11 cellular contexts compared by ENCODE assay signal in genomic region chr11:2886936-2887335, GRCh38. TPM values are rescaled to one million over a fixed set of nuclear protein-coding genes. Genes with fewer than 3 reads are reported as not detected.
A peak's percentile ranks its signal among the peaks of the same experiment; 100 is the strongest.
DNase-seq lines count a peak whose midpoint lies in the region; ATAC-seq, FAIRE-seq and TF ChIP-seq lines count a peak whose summit lies in the region.
"Had no signal": no experiment of that assay in that cellular context is flagged by ENCODE, and none has a peak within 500 bp of the region (broad histone marks: within the 10 kb centered on the region; RNA-seq: fewer than 3 reads in every experiment).

No MANE protein-coding gene starts in this region.

- H3K4me3 ChIP-seq in mammary epithelial cell (replicated peaks in 1 of 3; ENCODE audit: insufficient read depth in 1 of 3, low read depth in 2 of 3, low read length in 3 of 3) (no peak overlapping the region), K562 (no peak overlapping the region), vagina (peak overlapping the region in 1 of 2 donors; percentile 61)

- H3K9me3 ChIP-seq in mammary epithelial cell (replicated peaks; ENCODE audit: insufficient read depth, low read length): no peaks in the 10 kb centered on the region
- no peaks in the 10 kb centered on the region for H3K9me3 ChIP-seq in K562 (replicated peaks; ENCODE audit: control insufficient read depth, insufficient read depth, low read depth, low read length)
- H3K9me3 ChIP-seq in vagina: no peaks in the 10 kb centered on the region
- H3K9me3 ChIP-seq: heart left ventricle had no signal

- H3K4me1 ChIP-seq in mammary epithelial cell (ENCODE audit: insufficient read depth, low read length) (peaks cover 30% of the 10 kb centered on the region), K562 (replicated peaks in 1 of 2; ENCODE audit: control insufficient read depth in 2 of 2, insufficient read depth in 2 of 2, low read length in 2 of 2) (peaks cover 34 to 84% of the 10 kb centered on the region in 2 experiments), vagina (peaks cover 41% of the 10 kb centered on the region)

- no peak for TF ChIP-seq RAD21 in K562 (CRISPR knock-in tag; conservative IDR thresholded peaks at IDR 0.05 in 1 of 2, IDR thresholded peaks at IDR 0.05 in 1 of 2)

- H3K9me3 Mint-ChIP-seq in MCF 10A (ENCODE audit: unreplicated experiment) (no peaks in the 10 kb centered on the region), natural killer cell (no peaks in the 10 kb centered on the region)

- H3K4me2 ChIP-seq in mammary epithelial cell (ENCODE audit: insufficient read depth, low read depth, low read length) (no peak overlapping the region), K562 (ENCODE audit: insufficient read depth, low read length) (no peak overlapping the region)

- no peak for TF ChIP-seq EP300 in K562 (IDR thresholded peaks at IDR 0.05; ENCODE audit: low read length)

- TF ChIP-seq CTCF in MCF 10A (IDR thresholded peaks at IDR 0.05; ENCODE audit: unreplicated experiment) (no peak), mammary epithelial cell (conservative IDR thresholded peaks at IDR 0.05 in 1 of 2, IDR thresholded peaks at IDR 0.05 in 1 of 2; ENCODE audit: extremely low read depth in 1 of 2, insufficient read depth in 1 of 2, low read depth in 1 of 2, low read length in 2 of 2) (no peak), K562 (IDR thresholded peaks at IDR 0.05 in 2 of 3, conservative IDR thresholded peaks at IDR 0.05 in 1 of 3; ENCODE audit: insufficient read depth in 2 of 3, low read depth in 1 of 3, low read length in 3 of 3) (no peak), natural killer cell (IDR thresholded peaks at IDR 0.05) (no peak), vagina (IDR thresholded peaks at IDR 0.05) (no peak)

- H3K4me3 Mint-ChIP-seq in MCF 10A (ENCODE audit: unreplicated experiment) (no peak overlapping the region), natural killer cell (peak overlapping the region; percentile 63)

- H3K79me2 ChIP-seq in mammary epithelial cell (ENCODE audit: insufficient read depth, low read length) (no peaks in the 10 kb centered on the region), K562 (ENCODE audit: control insufficient read depth, insufficient read depth, low read length) (no peaks in the 10 kb centered on the region)

- TF ChIP-seq POLR2A in K562 (conservative IDR thresholded peaks at IDR 0.05) (no peak), vagina (IDR thresholded peaks at IDR 0.05) (no peak)

- no peak for ATAC-seq in K562
- ATAC-seq in natural killer cell: no peak

- BruUV-seq in MCF 10A (replicated peaks; lab: Mats Ljungman, UMichigan) (no TSS peak), mammary epithelial cell (replicated peaks; lab: Mats Ljungman, UMichigan) (no TSS peak), K562 (replicated peaks; lab: Mats Ljungman, UMichigan) (no TSS peak)

- CTCF ChIA-PET in MCF 10A (lab: Yijun Ruan, JAX): interaction anchor here (0.6 to 13.1 kb wide), 18 partner anchors 9 to 590 kb away, joined by 3 to 443 read pairs (median 4); partner anchors contain the start of genes PHLDA2 and TSSC4
- CTCF ChIA-PET in mammary epithelial cell (lab: Charles Lee; ENCODE audit: low non-redundant PET): no interaction called here
- CTCF ChIA-PET in K562 (lab: Yijun Ruan, JAX; ENCODE audit: low intra/inter-chr PET ratio): interaction anchor here (10.6 kb wide), 1 partner anchor 353 kb away, joined by 228 read pairs; no protein-coding TSS in a partner anchor

- 94% methylated on average over 2 of the region's 5 CpGs for whole genome bisulfite sequencing in mammary epithelial cell (ENCODE audit: low coverage, missing lambda C conversion rate)
- WGBS in K562 (ENCODE audit: insufficient coverage, low coverage, missing lambda C conversion rate): 69% methylated on average over 5 of the region's 5 CpGs

- no peak for FAIRE-seq in K562 (lab: Jason Lieb, UNC)
- FAIRE-seq: endothelial cell of umbilical vein had no signal

- dilution Hi-C loops in mammary epithelial cell (cut with HindIII; ENCODE audit: low sequenced_read_pairs): loop anchor here (25.0 kb wide), 1 partner anchor 350 kb away; no protein-coding TSS in a partner anchor

- H3K27ac Mint-ChIP-seq in MCF 10A (ENCODE audit: low read depth, unreplicated experiment): peak overlapping the region; percentile 31
- H3K27ac Mint-ChIP-seq in natural killer cell: peak overlapping the region in 1 of 2 donors; percentile 44

- in situ Hi-C loops in mammary epithelial cell (cut with MboI; ENCODE audit: low sequenced_read_pairs in 2 of 2) (loop anchor here (5.0 to 25.0 kb wide), 2 partner anchors 355 to 450 kb away; partner anchors contain the start of genes KCNQ1 (in 2 of the 2) and TRPM5 (in 2 of the 2)), K562 (cut with MboI) (loop anchor here (5.0 kb wide), 1 partner anchor 355 kb away; no protein-coding TSS in a partner anchor)

- H3K36me3 ChIP-seq in mammary epithelial cell (ENCODE audit: insufficient read depth, low read length): no peaks in the 10 kb centered on the region
- no peaks in the 10 kb centered on the region for H3K36me3 ChIP-seq in K562 (ENCODE audit: control insufficient read depth, insufficient read depth, low read length)
- H3K36me3 ChIP-seq in vagina: no peaks in the 10 kb centered on the region

- H3K9me1 ChIP-seq in K562 (ENCODE audit: control insufficient read depth, insufficient read depth, low read length): no peaks in the 10 kb centered on the region

- H3K36me3 Mint-ChIP-seq in MCF 10A (ENCODE audit: insufficient read depth, unreplicated experiment) (peaks cover 7% of the 10 kb centered on the region), natural killer cell (no peaks in the 10 kb centered on the region)

- H3K4me1 Mint-ChIP-seq in MCF 10A (ENCODE audit: insufficient read depth, unreplicated experiment): peaks cover 4% of the 10 kb centered on the region
- peaks cover 19 to 23% of the 10 kb centered on the region in 2 donors for H3K4me1 Mint-ChIP-seq in natural killer cell

- H3K27me3 ChIP-seq in mammary epithelial cell (ENCODE audit: insufficient read depth, low read length) (peaks cover 19% of the 10 kb centered on the region), K562 (ENCODE audit: control insufficient read depth in 2 of 2, insufficient read depth in 2 of 2, low read length in 2 of 2) (0 out of 5 replicates have a peak, but pooled peaks cover 0 to 5% of the 10 kb centered on the region in 2 experiments), vagina (no peaks in the 10 kb centered on the region)

- no peaks in the 10 kb centered on the region for H4K20me1 ChIP-seq in mammary epithelial cell (ENCODE audit: insufficient read depth, low read length)
- no peaks in the 10 kb centered on the region for H4K20me1 ChIP-seq in K562 (replicated peaks; ENCODE audit: control insufficient read depth, insufficient read depth, low read length)

- POLR2A ChIA-PET in MCF 10A (lab: Yijun Ruan, JAX) (interaction anchor here (1.1 to 6.9 kb wide), 5 partner anchors 42 to 354 kb away, joined by 4 to 68 read pairs (median 5); partner anchors contain the start of gene PHLDA2), K562 (lab: Yijun Ruan, JAX) (interaction anchor here (0.5 to 1.4 kb wide), 4 partner anchors 48 to 417 kb away, joined by 4 read pairs; no protein-coding TSS in a partner anchor)

- no peak overlapping the region for H3K27ac ChIP-seq in mammary epithelial cell (ENCODE audit: insufficient read depth, low read depth, low read length)
- H3K27ac ChIP-seq in K562 (ENCODE audit: extremely low read depth, low read depth, low read length): no peak overlapping the region
- peak overlapping the region; percentile 95 for H3K27ac ChIP-seq in vagina

- DNase-seq in MCF 10A (ENCODE audit: unreplicated experiment) (no peak), mammary epithelial cell (no peak), K562 (ENCODE audit: extremely low read depth in 1 of 4, low spot score in 3 of 4) (no peak), natural killer cell (no peak), vagina (ENCODE audit: extremely low spot score in 2 of 2) (no peak), NCI-H146 treated with DMSO at 0.1 percent for 48 hours (lab: John Stamatoyannopoulos, UW; ENCODE audit: unreplicated experiment) (no peak), NOMO-1 (lab: John Stamatoyannopoulos, UW; ENCODE audit: unreplicated experiment in 2 of 2) (no peak), NCI-H2227 (lab: John Stamatoyannopoulos, UW; ENCODE audit: unreplicated experiment) (no peak)
- DNase-seq: NCI-H226 had no signal

- H3K27me3 Mint-ChIP-seq in MCF 10A (ENCODE audit: insufficient read depth, unreplicated experiment): no peaks in the 10 kb centered on the region
- H3K27me3 Mint-ChIP-seq in natural killer cell (ENCODE audit: low read depth in 2 of 2): peaks cover 8 to 15% of the 10 kb centered on the region in 2 donors

- no peak overlapping the region for H2AFZ ChIP-seq in mammary epithelial cell (ENCODE audit: low read depth, low read length)
- no peak overlapping the region for H2AFZ ChIP-seq in K562 (ENCODE audit: low read depth, low read length)

- intact Hi-C loops in MCF 10A (cut with micrococcal nuclease): no loop called here
- intact Hi-C loops in mammary epithelial cell (cut with micrococcal nuclease): no loop called here
- intact Hi-C loops in K562 (cut with micrococcal nuclease): loop anchor here (5.0 to 10.0 kb wide), 2 partner anchors 190 to 322 kb away; partner anchors contain the start of gene KCNQ1OT1
- intact Hi-C loops in natural killer cell (cut with micrococcal nuclease): no loop called here
- intact Hi-C loops in vagina (cut with DNase I): loop anchor here (1.0 to 5.0 kb wide), 2 partner anchors 61 to 185 kb away; no protein-coding TSS in a partner anchor

- no peak overlapping the region for H3K9ac ChIP-seq in mammary epithelial cell (ENCODE audit: insufficient read depth, low read length)
- 0 out of 4 replicates have a peak overlapping the region, but pooled peaks of 1 of the 2 experiments have one; percentile 81 for H3K9ac ChIP-seq in K562 (ENCODE audit: insufficient read depth in 1 of 2, low read depth in 2 of 2, low read length in 2 of 2)

RNA-seq across cellular contexts. Expression of gene CDKN1C, which starts 1.4 kb away (rescaled TPM):
- total RNA-seq in MCF 10A (2022) (5.7 and 6.9 TPM in 2 replicates), mammary epithelial cell (under 1 TPM; 0.38 to 0.50 TPM), K562 (2014; rRNA removed) (19.2 and 23.5 TPM in 2 replicates), K562 (2014; rRNA removed; fragmentation: Illumina TruSeq; extraction: Trizol) (3.5 and 4.0 TPM in 2 replicates), K562 (2015; rRNA removed; fragmentation: Illumina TruSeq; extraction: Trizol) (2.8 and 3.5 TPM in 2 replicates), K562 (2021) (21.1 and 21.9 TPM in 2 replicates), natural killer cell (10 to 100 TPM in 1 of 3 donors, 1 to 10 TPM in 2; 2.6 to 27.9 (median 6.3) TPM), vagina (67.3 TPM)
- polyA plus RNA-seq in mammary epithelial cell (0.08 TPM), K562 (2011; rRNA removed) (9.2 and 17.4 TPM in 2 replicates), K562 (2014; fragmentation: Illumina TruSeq; extraction: Trizol) (3.9 and 5.2 TPM in 2 replicates), K562 (2014; fragmentation: Nextera tagmentation; extraction: Ambion mirVana) (10 to 100 TPM in 1 of 2 experiments, 1 to 10 TPM in 1; 9.3 to 18.7 TPM), K562 (2014; rRNA removed) (11.0 and 13.0 TPM in 2 replicates)
- polyA minus RNA-seq in mammary epithelial cell: not detected
- 7.1 and 13.9 TPM in 2 replicates for total RNA-seq in K562 (2011; cell fraction: chromatin; rRNA removed; ENCODE audit: low replicate concordance)
- total RNA-seq in K562 (2011; cell fraction: nucleolus; rRNA removed): 20.5 and 24.5 TPM in 2 replicates
- 10.9 and 11.1 TPM in 2 replicates for total RNA-seq in K562 (2011; cell fraction: nucleoplasm; rRNA removed)
- 12.9 and 29.1 TPM in 2 replicates for polyA plus RNA-seq in K562 (2011; cell fraction: cytosol; rRNA removed)
- 25.4 and 25.7 TPM in 2 replicates for polyA plus RNA-seq in K562 (2011; cell fraction: nucleus; rRNA removed)
- polyA plus RNA-seq in K562 (2012): 10.9 and 13.2 TPM in 2 replicates
- 4.8 and 6.4 TPM in 2 replicates for polyA minus RNA-seq in K562 (2011; rRNA and poly(A)+ RNA removed)
- polyA minus RNA-seq in K562 (2011; cell fraction: cytosol; rRNA and poly(A)+ RNA removed): 11.8 and 22.5 TPM in 2 replicates
- polyA minus RNA-seq in K562 (2011; cell fraction: nucleus; rRNA and poly(A)+ RNA removed): 7.5 and 8.9 TPM in 2 replicates

RNA-seq across cellular contexts. Expression of gene PHLDA2, which starts 42.3 kb away (rescaled TPM):
- total RNA-seq in MCF 10A (2022) (118 and 135 TPM in 2 replicates), mammary epithelial cell (100 to 1,000 TPM in 1 of 2 donors, 1 to 10 TPM in 1; 9.5 to 164 TPM), K562 (2014; rRNA removed) (14.8 and 26.2 TPM in 2 replicates), K562 (2014; rRNA removed; fragmentation: Illumina TruSeq; extraction: Trizol) (0.70 and 0.76 TPM in 2 replicates), K562 (2015; rRNA removed; fragmentation: Illumina TruSeq; extraction: Trizol) (5.7 and 6.3 TPM in 2 replicates), K562 (2021) (42.4 and 43.2 TPM in 2 replicates), natural killer cell (1 to 10 TPM in 2 of 3 donors, under 1 TPM in 1; 0.79 to 3.2 (median 2.2) TPM), vagina (43.5 TPM)
- polyA plus RNA-seq in mammary epithelial cell (81.0 TPM), K562 (2011; rRNA removed) (4.7 and 4.9 TPM in 2 replicates), K562 (2014; fragmentation: Illumina TruSeq; extraction: Trizol) (4.0 and 24.8 TPM in 2 replicates), K562 (2014; fragmentation: Nextera tagmentation; extraction: Ambion mirVana) (under 1 TPM; 0.43 to 0.87 TPM), K562 (2014; rRNA removed) (33.6 and 37.8 TPM in 2 replicates)
- 23.0 TPM for polyA minus RNA-seq in mammary epithelial cell
- total RNA-seq in K562 (2011; cell fraction: chromatin; rRNA removed; ENCODE audit: low replicate concordance): 3.2 and 7.8 TPM in 2 replicates
- 13.6 and 14.7 TPM in 2 replicates for total RNA-seq in K562 (2011; cell fraction: nucleolus; rRNA removed)
- total RNA-seq in K562 (2011; cell fraction: nucleoplasm; rRNA removed): 5.4 and 5.7 TPM in 2 replicates
- 19.3 and 101 TPM in 2 replicates for polyA plus RNA-seq in K562 (2011; cell fraction: cytosol; rRNA removed)
- polyA plus RNA-seq in K562 (2011; cell fraction: nucleus; rRNA removed): 10.5 and 21.0 TPM in 2 replicates
- 26.8 and 31.0 TPM in 2 replicates for polyA plus RNA-seq in K562 (2012)
- polyA minus RNA-seq in K562 (2011; rRNA and poly(A)+ RNA removed): 0.84 and 1.1 TPM in 2 replicates
- 14.8 and 27.2 TPM in 2 replicates for polyA minus RNA-seq in K562 (2011; cell fraction: cytosol; rRNA and poly(A)+ RNA removed)
- 11.8 and 14.1 TPM in 2 replicates for polyA minus RNA-seq in K562 (2011; cell fraction: nucleus; rRNA and poly(A)+ RNA removed)

Comparison
In these comparisons a context has a peak if more than half of its experiments do, and no peak if none do; other contexts are left out.
1. intact Hi-C loops: an anchor here in K562 (5.0 to 10.0 kb wide) and vagina (1.0 to 5.0 kb wide); none called in MCF 10A, mammary epithelial cell and natural killer cell.